24 cellular contexts compared by ENCODE assay signal in genomic region chr4:55116450-55116849, GRCh38. TPM values are rescaled to one million over a fixed set of nuclear protein-coding genes. Genes with fewer than 3 reads are reported as not detected.
DNase-seq lines count a peak whose midpoint lies in the region; ATAC-seq and TF ChIP-seq lines count a peak whose summit lies in the region.
"Had no signal": no experiment of that assay in that cellular context is flagged by ENCODE, and none has a peak within 500 bp of the region (broad histone marks: within the 10 kb centered on the region; RNA-seq: fewer than 3 reads in every experiment).

No MANE protein-coding gene starts in this region.

- peaks cover 43% of the 10 kb centered on the region for H3K4me1 ChIP-seq in left ventricle myocardium inferior
- peaks cover 20% of the 10 kb centered on the region for H3K4me1 ChIP-seq in smooth muscle cell (ENCODE audit: low read depth)
- no peaks in the 10 kb centered on the region for H3K4me1 ChIP-seq in SK-N-SH (ENCODE audit: control insufficient read depth in 1 of 2, insufficient read depth in 2 of 2, low read depth in 1 of 2, low read length in 1 of 2)
- H3K4me1 ChIP-seq: ascending aorta had no signal

- H3K4me3 ChIP-seq in left ventricle myocardium inferior (no peak overlapping the region), foreskin fibroblast (ENCODE audit: low read depth in 1 of 2, low read length in 2 of 2) (no peak overlapping the region), smooth muscle cell (no peak overlapping the region), SK-N-SH (ENCODE audit: low read depth in 2 of 2, low read length in 1 of 2) (no peak overlapping the region)
- H3K4me3 ChIP-seq: ascending aorta, heart left ventricle had no signal

- H3K27ac ChIP-seq in left ventricle myocardium inferior (replicated peaks) (peak overlapping the region; percentile 89), smooth muscle cell (ENCODE audit: low read depth) (no peak overlapping the region), SK-N-SH (ENCODE audit: low read depth in 2 of 2, low read length in 1 of 2) (no peak overlapping the region)
- H3K27ac ChIP-seq: ascending aorta, RWPE1 had no signal

- peaks cover 75% of the 10 kb centered on the region for H3K36me3 Mint-ChIP-seq in WTC11
- H3K36me3 Mint-ChIP-seq in activated T-cell treated with anti-CD3 and anti-CD28 coated beads, Interleukin-2, amount 50 U/mL, for 72 hours (ENCODE audit: insufficient read depth in 2 of 2) = no peaks in the 10 kb centered on the region
- H3K36me3 Mint-ChIP-seq: CD4-positive, alpha-beta memory T cell had no signal

- CTCF ChIA-PET in WTC11 (lab: Charles Lee) (interaction anchor here (0.6 to 1.2 kb wide), 2 partner anchors 66 to 68 kb away, joined by 3 to 4 read pairs; no protein-coding TSS in a partner anchor), SK-N-SH (lab: Yijun Ruan, JAX) (interaction anchor here (0.7 to 2.0 kb wide), 3 partner anchors 11 to 145 kb away, joined by 3 to 6 read pairs (median 3); no protein-coding TSS in a partner anchor)

- H3F3A ChIP-seq in smooth muscle cell (ENCODE audit: low read depth) (no peaks in the 10 kb centered on the region), SK-N-SH (replicated peaks; ENCODE audit: insufficient read depth) (no peaks in the 10 kb centered on the region)

- H3K9me3 Mint-ChIP-seq in WTC11 = no peaks in the 10 kb centered on the region
- no peaks in the 10 kb centered on the region for H3K9me3 Mint-ChIP-seq in activated T-cell treated with anti-CD3 and anti-CD28 coated beads, Interleukin-2, amount 50 U/mL, for 72 hours
- H3K9me3 Mint-ChIP-seq: activated naive CD4-positive, alpha-beta T cell treated with anti-CD3 and anti-CD28 coated beads for 36 hours; CD4-positive, alpha-beta memory T cell had no signal

- H3K27ac Mint-ChIP-seq in WTC11 = peak overlapping the region; percentile 69; the same call in 1 of the 2 replicates
- H3K27ac Mint-ChIP-seq in activated T-cell treated with anti-CD3 and anti-CD28 coated beads, Interleukin-2, amount 50 U/mL, for 72 hours = no peak overlapping the region
- H3K27ac Mint-ChIP-seq: activated naive CD4-positive, alpha-beta T cell treated with anti-CD3 and anti-CD28 coated beads for 36 hours; CD4-positive, alpha-beta memory T cell had no signal

- POLR2A ChIA-PET in WTC11 (lab: Charles Lee) = interaction anchor here (0.7 kb wide), 2 partner anchors 555 to 1793 kb away, joined by 5 to 6 read pairs; no protein-coding TSS in a partner anchor
- POLR2A ChIA-PET in SK-N-SH (lab: Yijun Ruan, JAX) = no interaction called here

- DNase-seq in left ventricle myocardium inferior (no peak), Right ventricle myocardium inferior (ENCODE audit: missing footprints) (no peak), WTC11 (ENCODE audit: low spot score) (no peak), foreskin fibroblast (peak; percentile 4 to 49), smooth muscle cell (lab: John Stamatoyannopoulos, UW; ENCODE audit: unreplicated experiment) (no peak), SK-N-SH (no peak), GM13977 (ENCODE audit: low spot score) (no peak)
- DNase-seq in activated T-cell treated with anti-CD3 and anti-CD28 coated beads, Interleukin-2, amount 50 U/mL, for 72 hours = no peak
- DNase-seq: activated CD4-positive, alpha-beta T cell treated with anti-CD3 and anti-CD28 coated beads for 48 hours; activated naive CD4-positive, alpha-beta T cell treated with anti-CD3 and anti-CD28 coated beads for 36 hours; CD4-positive, alpha-beta memory T cell; cortex of kidney; heart left ventricle; NCI-H1694 treated with DMSO at 0.1 percent for 48 hours; NCI-H446; NK-92 treated with Interleukin-12 subunit alpha and Interleukin-12 subunit beta, amount 100 ng/mL, for 24 hours; right cardiac atrium; stimulated activated naive CD8-positive, alpha-beta T cell treated with anti-CD3 and anti-CD28 coated beads, Interleukin-15, Interleukin-2, amounts not matched to agents 100 U/mL and 50 U/mL, for 24 hours had no signal

- H4K20me1 ChIP-seq in smooth muscle cell (ENCODE audit: low read depth) (no peaks in the 10 kb centered on the region), SK-N-SH (ENCODE audit: insufficient read depth) (no peaks in the 10 kb centered on the region)

- in situ Hi-C loops in GM13977 (cut with MboI; ENCODE audit: low pct_unique_long_range_greater_than_20kb, low sequenced_read_pairs, unreplicated experiment) = no loop called here

- H3K27me3 Mint-ChIP-seq in WTC11 (ENCODE audit: low read depth) = no peaks in the 10 kb centered on the region
- peaks cover 14% of the 10 kb centered on the region for H3K27me3 Mint-ChIP-seq in activated T-cell treated with anti-CD3 and anti-CD28 coated beads, Interleukin-2, amount 50 U/mL, for 72 hours (ENCODE audit: low read depth)

- H3K4me2 ChIP-seq in smooth muscle cell (peak overlapping the region; percentile 11), SK-N-SH (no peak overlapping the region)

- H3K4me3 Mint-ChIP-seq in WTC11 = no peak overlapping the region
- H3K4me3 Mint-ChIP-seq in activated T-cell treated with anti-CD3 and anti-CD28 coated beads, Interleukin-2, amount 50 U/mL, for 72 hours = no peak overlapping the region
- H3K4me3 Mint-ChIP-seq: activated naive CD4-positive, alpha-beta T cell treated with anti-CD3 and anti-CD28 coated beads for 36 hours; CD4-positive, alpha-beta memory T cell had no signal

- no peak for TF ChIP-seq EP300 in SK-N-SH (IDR thresholded peaks at IDR 0.05; ENCODE audit: borderline replicate concordance in 1 of 2, low read depth in 1 of 2, low read length in 1 of 2)

- TF ChIP-seq CTCF in left ventricle myocardium inferior (IDR thresholded peaks at IDR 0.05; ENCODE audit: borderline replicate concordance) (no peak), WTC11 (IDR thresholded peaks at IDR 0.05) (no peak), foreskin fibroblast (IDR thresholded peaks at IDR 0.05; ENCODE audit: low read depth, low read length) (no peak), smooth muscle cell (IDR thresholded peaks at IDR 0.05; ENCODE audit: borderline replicate concordance, insufficient read depth, poor library complexity, severe bottlenecking) (no peak), SK-N-SH (IDR thresholded peaks at IDR 0.05) (no peak), GM13977 (IDR thresholded peaks at IDR 0.05; ENCODE audit: extremely low read depth, insufficient read depth, missing control alignments) (no peak)

- H3K4me1 Mint-ChIP-seq in WTC11 = peaks cover 30% of the 10 kb centered on the region
- H3K4me1 Mint-ChIP-seq in activated T-cell treated with anti-CD3 and anti-CD28 coated beads, Interleukin-2, amount 50 U/mL, for 72 hours (ENCODE audit: low read depth) = no peaks in the 10 kb centered on the region
- H3K4me1 Mint-ChIP-seq: CD4-positive, alpha-beta memory T cell had no signal

- H3K36me3 ChIP-seq in left ventricle myocardium inferior = peaks cover 20% of the 10 kb centered on the region
- peaks cover 9% of the 10 kb centered on the region for H3K36me3 ChIP-seq in smooth muscle cell (ENCODE audit: low read depth)
- H3K36me3 ChIP-seq in SK-N-SH (replicated peaks in 1 of 2; ENCODE audit: control insufficient read depth in 1 of 2, insufficient read depth in 2 of 2, low read length in 1 of 2) = no peaks in the 10 kb centered on the region
- H3K36me3 ChIP-seq: ascending aorta had no signal

- H3K9me3 ChIP-seq in left ventricle myocardium inferior (replicated peaks) = no peaks in the 10 kb centered on the region
- H3K9me3 ChIP-seq in smooth muscle cell (replicated peaks; ENCODE audit: low read depth) = no peaks in the 10 kb centered on the region
- H3K9me3 ChIP-seq in SK-N-SH = no peaks in the 10 kb centered on the region
- H3K9me3 ChIP-seq: ascending aorta, heart left ventricle had no signal

- ATAC-seq in Right ventricle myocardium inferior = no peak
- peak; percentile 41; the same call in 1 of the 2 replicates for ATAC-seq in WTC11
- ATAC-seq in activated T-cell treated with anti-CD3 and anti-CD28 coated beads, Interleukin-2, amount 50 U/mL, for 72 hours (replicated peaks in 1 of 2) = no peak
- ATAC-seq: HCT116; stimulated activated naive CD8-positive, alpha-beta T cell treated with anti-CD3 and anti-CD28 coated beads, Interleukin-15, Interleukin-2, amounts not matched to agents 100 U/mL and 50 U/mL, for 24 hours had no signal

- H3K9ac ChIP-seq in smooth muscle cell (ENCODE audit: low read depth) = no peak overlapping the region
- H3K9ac ChIP-seq in SK-N-SH = no peak overlapping the region

- 88% methylated on average over 1 of the region's 1 CpG for WGBS in smooth muscle cell (ENCODE audit: low lambda C conversion rate)
- 6% methylated on average over 1 of the region's 1 CpG for WGBS in SK-N-SH (ENCODE audit: low lambda C conversion rate)

- H3K79me2 ChIP-seq in smooth muscle cell (ENCODE audit: low read depth) (peaks cover 46% of the 10 kb centered on the region), SK-N-SH (ENCODE audit: insufficient read depth) (no peaks in the 10 kb centered on the region)

- no peak overlapping the region for H2AFZ ChIP-seq in smooth muscle cell (ENCODE audit: low read depth)
- H2AFZ ChIP-seq in SK-N-SH (ENCODE audit: low read depth) = no peak overlapping the region

- H3K27me3 ChIP-seq in left ventricle myocardium inferior (ENCODE audit: low read depth) (no peaks in the 10 kb centered on the region), smooth muscle cell (ENCODE audit: low read depth) (no peaks in the 10 kb centered on the region), SK-N-SH (ENCODE audit: insufficient read depth) (no peaks in the 10 kb centered on the region)
- H3K27me3 ChIP-seq: ascending aorta, heart left ventricle had no signal

- intact Hi-C loops in left ventricle myocardium inferior (cut with micrococcal nuclease) (no loop called here), Right ventricle myocardium inferior (cut with DNase I) (loop anchor here (5.0 kb wide), 1 partner anchor 206 kb away; no protein-coding TSS in a partner anchor)

- TF ChIP-seq RAD21 in SK-N-SH (IDR thresholded peaks at IDR 0.05; ENCODE audit: low read length) = no peak

- no peaks in the 10 kb centered on the region for H3K9me2 ChIP-seq in SK-N-SH

TF ChIP-seq in WTC11, 78 proteins besides CTCF, POLR2A, EP300 and RAD21 (continues in another document):
- TF ChIP-seq RORB (CRISPR knock-in tag; IDR thresholded peaks at IDR 0.05) (no peak), ZNF396 (CRISPR knock-in tag; IDR thresholded peaks at IDR 0.05; ENCODE audit: borderline replicate concordance) (no peak)

TF ChIP-seq in SK-N-SH, 30 proteins besides CTCF, POLR2A, EP300 and RAD21:
- TF ChIP-seq MXI1 (IDR thresholded peaks at IDR 0.05; ENCODE audit: low read depth, low read length) = no peak

RNA-seq across cellular contexts. Expression of gene KDR, which starts 8.9 kb away (rescaled TPM):
- total RNA-seq in left ventricle myocardium inferior (23.4 TPM), Right ventricle myocardium inferior (23.2 TPM), WTC11 (2021) (80.8 to 88.7 TPM (median 87.2 TPM) in 3 replicates), smooth muscle cell (56.3 and 58.6 TPM in 2 replicates)
- polyA plus RNA-seq in smooth muscle cell (27.7 and 29.3 TPM in 2 replicates), SK-N-SH (2012; rRNA removed) (0.02 TPM in 1 of 2 replicates, not detected in the other)
- not detected for total RNA-seq in activated T-cell treated with anti-CD3 and anti-CD28 coated beads, Interleukin-2, amount 50 U/mL, for 72 hours
- under 0.01 and 0.01 TPM in 2 replicates for polyA plus RNA-seq in SK-N-SH (2012; cell fraction: cytosol; rRNA removed)
- polyA plus RNA-seq in SK-N-SH (2012; cell fraction: nucleus; rRNA removed) = not detected in 2 replicates
- total RNA-seq: activated naive CD4-positive, alpha-beta T cell treated with anti-CD3 and anti-CD28 coated beads for 36 hours; CD4-positive, alpha-beta memory T cell; HT-29; T-helper 2 cell treated with Interferon-gamma antibody and Interleukin-4, amounts not matched to agents 100 ng/mL and 5 ng/mL, for 36 hours had no signal
- polyA plus RNA-seq: CD4-positive, alpha-beta memory T cell; keratinocyte had no signal

Comparison
In these comparisons a context has a peak if more than half of its experiments do, and no peak if none do; other contexts are left out.
1. DNase-seq: peak in foreskin fibroblast (2 of 2); none in left ventricle myocardium inferior (single experiment), Right ventricle myocardium inferior (single experiment), WTC11 (single experiment), smooth muscle cell (single experiment), activated T-cell treated with anti-CD3 and anti-CD28 coated beads, Interleukin-2, amount 50 U/mL, for 72 hours (0 of 2), SK-N-SH (single experiment) and GM13977 (single experiment).
2. RNA of gene KDR, which starts 8.9 kb away (total RNA-seq): 80.8 to 88.7 TPM in WTC11, 56.3 to 58.6 TPM in smooth muscle cell, 23.4 TPM in left ventricle myocardium inferior (single experiment) and 23.2 TPM in Right ventricle myocardium inferior (single experiment); not detected in activated T-cell treated with anti-CD3 and anti-CD28 coated beads, Interleukin-2, amount 50 U/mL, for 72 hours; every median in the first group is over 10 times any median in the second.